In genomic region chr13:90104764-90105163, GRCh38 we compare ENCODE assay signal across 24 cellular contexts.
"Had no signal": no experiment of that assay in that cellular context is flagged by ENCODE, and none has a peak within 500 bp of the region (broad histone marks: within the 10 kb centered on the region; RNA-seq: fewer than 3 reads in every experiment).

No MANE protein-coding gene starts in this region.

- H3K4me3 ChIP-seq: ovary, right lobe of liver, upper lobe of left lung had no signal

- ATAC-seq: activated CD4-positive, CD25-positive, alpha-beta regulatory T cell treated with anti-CD3 and anti-CD28 coated beads, Interleukin-2, amount 50 U/mL, for 24 hours; left colon; right lobe of liver; stimulated activated memory B cell treated with anti-CD40 and anti-IgM and Interleukin-4, amounts not matched to agents 10 μg/mL and 1 μg/mL and 100 μg/mL, for 72 hours; stimulated activated naive CD8-positive, alpha-beta T cell treated with anti-CD3 and anti-CD28 coated beads, Interleukin-15, amount 100 ng/mL, for 72 hours; T-helper 17 cell had no signal

- H3K9me3 ChIP-seq: ovary, right lobe of liver had no signal

- DNase-seq: activated CD4-positive, alpha-beta T cell treated with anti-CD3 and anti-CD28 coated beads for 48 hours; activated CD4-positive, alpha-beta T cell treated with anti-CD3 and anti-CD28 coated beads, Interleukin-2, amount 50 U/mL, for 48 hours; activated CD8-positive, alpha-beta memory T cell treated with anti-CD3 and anti-CD28 coated beads, Interleukin-2, amount 50 U/mL, for 4 hours; activated gamma-delta T cell; activated naive CD4-positive, alpha-beta T cell treated with anti-CD3 and anti-CD28 coated beads, Interleukin-2, amount 50 U/mL, for 16 hours; activated T-cell treated with anti-CD3 and anti-CD28 coated beads, Interleukin-2, amount 50 U/mL, for 1 hour; amniotic stem cell; head of caudate nucleus; hippocampal formation; left colon; naive B cell; nephron progenitor cell; ovary; stimulated activated CD4-positive, alpha-beta T cell treated with anti-CD3 and anti-CD28 coated beads, Interleukin-12 subunit alpha, Interleukin-12 subunit beta, amount 100 ng/mL, for 4 hours; stimulated activated CD4-positive, alpha-beta T cell treated with anti-CD3 and anti-CD28 coated beads, Interleukin-4, amount 100 ng/mL, for 24 hours; stimulated activated naive CD8-positive, alpha-beta T cell treated with anti-CD3 and anti-CD28 coated beads, Interleukin-15, amount 100 ng/mL, for 72 hours; substantia nigra; T-helper 17 cell; T1000; WERI-Rb-1 had no signal

- H3K36me3 ChIP-seq: ovary, right lobe of liver, upper lobe of left lung, WERI-Rb-1 had no signal

- H3K27ac ChIP-seq: ovary, right lobe of liver, upper lobe of left lung, WERI-Rb-1 had no signal

- H3K4me1 ChIP-seq: right lobe of liver, upper lobe of left lung had no signal

- H3K27me3 ChIP-seq: ovary, right lobe of liver, upper lobe of left lung had no signal
